ENCODE assay signal across 8 cellular contexts in genomic region chr15:68843425-68844311, GRCh38. TPM values are rescaled to one million over a fixed set of nuclear protein-coding genes. Genes with fewer than 3 reads are reported as not detected.
A peak's percentile ranks its signal among the peaks of the same experiment; 100 is the strongest.
DNase-seq lines count a peak whose midpoint lies in the region; ATAC-seq and TF ChIP-seq lines count a peak whose summit lies in the region.

No MANE protein-coding gene starts in this region.

- WGBS in mesenchymal stem cell = 11% methylated on average over 21 of the region's 32 CpGs

- H4K8ac ChIP-seq in mesenchymal stem cell (ENCODE audit: low read length) = no peak overlapping the region

- no peaks in the 10 kb centered on the region for H3K36me3 ChIP-seq in H7 (replicated peaks; ENCODE audit: control insufficient read depth, insufficient read depth, low read length)
- no peaks in the 10 kb centered on the region for H3K36me3 ChIP-seq in RWPE2 (ENCODE audit: low read depth)
- H3K36me3 ChIP-seq in mesenchymal stem cell (ENCODE audit: control insufficient read depth in 1 of 2, insufficient read depth in 2 of 2, low read depth in 1 of 2, low read length in 2 of 2) = no peaks in the 10 kb centered on the region
- H3K36me3 ChIP-seq in upper lobe of right lung = no peaks in the 10 kb centered on the region

- no peak for TF ChIP-seq CTCF in RWPE2 (IDR thresholded peaks at IDR 0.05; ENCODE audit: poor library complexity, severe bottlenecking)
- TF ChIP-seq CTCF in choroid plexus epithelial cell (conservative IDR thresholded peaks at IDR 0.05; ENCODE audit: low read depth, low read length) = no peak
- TF ChIP-seq CTCF in upper lobe of right lung (IDR thresholded peaks at IDR 0.05) = no peak

- no peak overlapping the region for H2BK15ac ChIP-seq in mesenchymal stem cell (ENCODE audit: low read depth, poor library complexity, severe bottlenecking)

- H4K91ac ChIP-seq in mesenchymal stem cell (ENCODE audit: low read length) = peak overlapping the region; percentile 92

- H3K23ac ChIP-seq in mesenchymal stem cell (ENCODE audit: low read length in 2 of 2) = peak overlapping the region in 1 of 2 experiments; percentile 78

- H3K9me3 ChIP-seq in RWPE2 (ENCODE audit: severe bottlenecking) (no peaks in the 10 kb centered on the region), mesenchymal stem cell (ENCODE audit: control insufficient read depth, low read length) (no peaks in the 10 kb centered on the region), upper lobe of right lung (no peaks in the 10 kb centered on the region)

- H2BK5ac ChIP-seq in mesenchymal stem cell (ENCODE audit: low read depth, low read length, poor library complexity, severe bottlenecking) = no peak overlapping the region

- H3K27me3 ChIP-seq in H7 (ENCODE audit: control insufficient read depth, insufficient read depth, low read length) (peaks cover 11% of the 10 kb centered on the region; the same call in 1 of the 2 replicates), RWPE2 (ENCODE audit: insufficient read depth, poor library complexity, severe bottlenecking) (peaks cover 66% of the 10 kb centered on the region), mesenchymal stem cell (ENCODE audit: control insufficient read depth in 1 of 2, insufficient read depth in 1 of 2, low read length in 2 of 2) (peaks cover 31 to 75% of the 10 kb centered on the region in 2 experiments), upper lobe of right lung (peaks cover 63% of the 10 kb centered on the region)

- intact Hi-C loops in upper lobe of right lung (cut with DNase I) = no loop called here

- peak overlapping the region; percentile 69 for H3K9ac ChIP-seq in mesenchymal stem cell (ENCODE audit: low read length)

- no peak overlapping the region for H3K4ac ChIP-seq in mesenchymal stem cell (ENCODE audit: low read depth in 1 of 2, low read length in 2 of 2)

- peak; percentile 67 for ATAC-seq in RWPE2 (ENCODE audit: low read depth)
- ATAC-seq in upper lobe of right lung = peak; percentile 59
- no peak for ATAC-seq in GM19452 (IDR thresholded peaks at IDR 0.05; ENCODE audit: unreplicated experiment)
- no peak for ATAC-seq in HG02970 (IDR thresholded peaks at IDR 0.05; ENCODE audit: low FRiP score, unreplicated experiment)

- H3K4me1 ChIP-seq in RWPE2 (ENCODE audit: insufficient read depth, poor library complexity, severe bottlenecking) = no peaks in the 10 kb centered on the region
- peaks cover 5% of the 10 kb centered on the region for H3K4me1 ChIP-seq in mesenchymal stem cell (ENCODE audit: control insufficient read depth, insufficient read depth, low read depth, low read length)
- H3K4me1 ChIP-seq in upper lobe of right lung = no peaks in the 10 kb centered on the region

- peak overlapping the region in 1 of 2 experiments; percentile 54 for H3K18ac ChIP-seq in mesenchymal stem cell (ENCODE audit: low read depth in 1 of 2, low read length in 2 of 2)

- H2AK5ac ChIP-seq in mesenchymal stem cell (ENCODE audit: low read length, severe bottlenecking) = no peak overlapping the region

- DNase-seq in H7 (peak; percentile 82), RWPE2 (ENCODE audit: low spot score) (no peak), choroid plexus epithelial cell (ENCODE audit: low read depth) (peak; percentile 15), mesenchymal stem cell (peak; percentile 21), upper lobe of right lung (no peak), putamen (ENCODE audit: low spot score) (no peak)

- no peaks in the 10 kb centered on the region for H3K79me1 ChIP-seq in mesenchymal stem cell (replicated peaks; ENCODE audit: low read length, poor library complexity, severe bottlenecking)

- H3K4me3 ChIP-seq in H7 (ENCODE audit: insufficient read depth, low read depth, low read length) = peak overlapping the region; percentile 48
- H3K4me3 ChIP-seq in RWPE2 (ENCODE audit: severe bottlenecking) = peak overlapping the region; percentile 5
- H3K4me3 ChIP-seq in choroid plexus epithelial cell (ENCODE audit: low read depth, low read length) = peak overlapping the region; percentile 52
- peak overlapping the region; percentile 28 to 78 for H3K4me3 ChIP-seq in mesenchymal stem cell (ENCODE audit: insufficient read depth in 1 of 2, low read depth in 1 of 2, low read length in 2 of 2)
- H3K4me3 ChIP-seq in upper lobe of right lung = peak overlapping the region; percentile 39

- no peak overlapping the region for H3K14ac ChIP-seq in mesenchymal stem cell (ENCODE audit: low read length in 2 of 2)

- peak overlapping the region; percentile 79 for H3K4me2 ChIP-seq in mesenchymal stem cell (ENCODE audit: low read length, poor library complexity, severe bottlenecking)

- peak overlapping the region; percentile 6 for H2AFZ ChIP-seq in mesenchymal stem cell (ENCODE audit: low read depth, low read length)

- H3K27ac ChIP-seq in RWPE2 (ENCODE audit: poor library complexity, severe bottlenecking) (no peak overlapping the region), mesenchymal stem cell (ENCODE audit: low read length, poor library complexity, severe bottlenecking) (no peak overlapping the region), upper lobe of right lung (no peak overlapping the region)

- H2BK120ac ChIP-seq in mesenchymal stem cell (ENCODE audit: low read depth, low read length) = no peak overlapping the region

- no peak overlapping the region for H2BK12ac ChIP-seq in mesenchymal stem cell (ENCODE audit: low read length in 2 of 2)

RNA-seq across cellular contexts. Expression of gene ANP32A, which starts 23.0 kb away (rescaled TPM):
- total RNA-seq in H7 (2014; rRNA removed; shearing (Covaris generic)) = 107 and 138 TPM in 2 replicates
- polyA plus RNA-seq in mesenchymal stem cell (2013, experiment 1 of 2) = 146 TPM
- 155 TPM for polyA plus RNA-seq in mesenchymal stem cell (2013, experiment 2 of 2)
- total RNA-seq in upper lobe of right lung = 114 TPM

Comparison
In these comparisons a context has a peak if more than half of its experiments do, and no peak if none do; other contexts are left out.
1. DNase-seq: peak in H7 (single experiment), choroid plexus epithelial cell (single experiment) and mesenchymal stem cell (single experiment); none in RWPE2 (single experiment), upper lobe of right lung (single experiment) and putamen (single experiment).
2. ATAC-seq: peak in RWPE2 (single experiment) and upper lobe of right lung (single experiment); none in GM19452 (single experiment) and HG02970 (single experiment).
3. Peak in every context shown above with its lines, with median percentiles within 50 percentile points of each other: H3K4me3 ChIP-seq.